ENCODE assay signal across 1 cellular context in genomic region chr6:149938571-149939462, GRCh38.
A peak's percentile ranks its signal among the peaks of the same experiment; 100 is the strongest.
TF ChIP-seq lines count a peak whose summit lies in the region.

No MANE protein-coding gene starts in this region.

TF ChIP-seq in K562, 482 proteins besides CTCF, POLR2A, EP300 and RAD21 (continues in another document):
- TF ChIP-seq ZNF830 (CRISPR knock-in tag; IDR thresholded peaks at IDR 0.05) (no peak), ZNF41 (CRISPR knock-in tag; conservative IDR thresholded peaks at IDR 0.05) (no peak), CHD1 (IDR thresholded peaks at IDR 0.05; ENCODE audit: low read length) (no peak), ZNF740 (CRISPR knock-in tag; IDR thresholded peaks at IDR 0.05) (no peak), ZNF740 (tag; IDR thresholded peaks at IDR 0.05) (no peak), CBX8 (IDR thresholded peaks at IDR 0.05; ENCODE audit: borderline replicate concordance, extremely low read depth, low read depth, low read length, poor library complexity, severe bottlenecking) (peak; percentile 44), CAMTA2 (CRISPR knock-in tag; conservative IDR thresholded peaks at IDR 0.05) (no peak), MLX (CRISPR knock-in tag; conservative IDR thresholded peaks at IDR 0.05) (no peak), BRD4 (IDR thresholded peaks at IDR 0.05) (no peak), NR3C1 (CRISPR knock-in tag; IDR thresholded peaks at IDR 0.05) (no peak), ZNF121 (CRISPR knock-in tag; conservative IDR thresholded peaks at IDR 0.05) (no peak), MLLT1 (IDR thresholded peaks at IDR 0.05) (no peak), ZNF12 (CRISPR knock-in tag; IDR thresholded peaks at IDR 0.05) (no peak; the same call in 1 of the 2 replicates), RCOR1 (IDR thresholded peaks at IDR 0.05; ENCODE audit: borderline replicate concordance in 1 of 2, low read depth in 2 of 2, low read length in 2 of 2) (no peak), IRF1 (CRISPR knock-in tag; IDR thresholded peaks at IDR 0.05; ENCODE audit: borderline replicate concordance) (no peak), ZNF584 (CRISPR knock-in tag; IDR thresholded peaks at IDR 0.05; ENCODE audit: low read depth) (no peak), RNF2 (IDR thresholded peaks at IDR 0.05) (no peak), REST (CRISPR knock-in tag; IDR thresholded peaks at IDR 0.05; ENCODE audit: low read depth) (no peak), ZNF174 (CRISPR knock-in tag; IDR thresholded peaks at IDR 0.05) (no peak), MGA (IDR thresholded peaks at IDR 0.05) (peak; percentile 87), ZNF124 (CRISPR knock-in tag; IDR thresholded peaks at IDR 0.05) (no peak), ZNF407 (IDR thresholded peaks at IDR 0.05; ENCODE audit: low read depth) (no peak), PHB (CRISPR knock-in tag; IDR thresholded peaks at IDR 0.05) (0 out of 2 replicates have a peak, but pooled peaks have one; percentile 64), CXXC5 (CRISPR knock-in tag; IDR thresholded peaks at IDR 0.05) (peak; percentile 35; the same call in 1 of the 2 replicates), LEF1 (IDR thresholded peaks at IDR 0.05) (no peak)
